In the genomic region with DNA sequence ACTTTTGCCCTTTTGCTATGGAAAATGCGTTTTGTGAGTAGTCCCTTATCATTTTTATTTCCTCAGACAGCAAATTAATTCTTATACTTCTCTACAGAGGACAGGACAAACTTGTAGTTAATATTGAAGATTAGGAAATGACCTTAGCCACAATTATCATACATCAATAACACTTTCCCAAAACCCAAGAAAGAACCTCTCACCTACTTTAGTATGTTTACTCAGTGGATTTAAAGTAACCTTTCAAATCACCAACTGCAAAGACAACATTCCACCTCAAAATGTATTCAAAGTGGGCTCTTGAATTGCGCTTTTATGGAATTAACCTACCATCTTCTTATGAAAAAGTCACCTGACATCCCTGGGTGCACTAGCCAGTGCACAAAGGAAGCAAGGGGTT, we compare ENCODE assay signal across 1 cellular context.
TF ChIP-seq lines count a peak whose summit lies in the region.

No MANE protein-coding gene starts in this region.

TF ChIP-seq in HepG2, 621 proteins besides CTCF, POLR2A, EP300 and RAD21 (continued from another document):
- TF ChIP-seq, protein P1, sequence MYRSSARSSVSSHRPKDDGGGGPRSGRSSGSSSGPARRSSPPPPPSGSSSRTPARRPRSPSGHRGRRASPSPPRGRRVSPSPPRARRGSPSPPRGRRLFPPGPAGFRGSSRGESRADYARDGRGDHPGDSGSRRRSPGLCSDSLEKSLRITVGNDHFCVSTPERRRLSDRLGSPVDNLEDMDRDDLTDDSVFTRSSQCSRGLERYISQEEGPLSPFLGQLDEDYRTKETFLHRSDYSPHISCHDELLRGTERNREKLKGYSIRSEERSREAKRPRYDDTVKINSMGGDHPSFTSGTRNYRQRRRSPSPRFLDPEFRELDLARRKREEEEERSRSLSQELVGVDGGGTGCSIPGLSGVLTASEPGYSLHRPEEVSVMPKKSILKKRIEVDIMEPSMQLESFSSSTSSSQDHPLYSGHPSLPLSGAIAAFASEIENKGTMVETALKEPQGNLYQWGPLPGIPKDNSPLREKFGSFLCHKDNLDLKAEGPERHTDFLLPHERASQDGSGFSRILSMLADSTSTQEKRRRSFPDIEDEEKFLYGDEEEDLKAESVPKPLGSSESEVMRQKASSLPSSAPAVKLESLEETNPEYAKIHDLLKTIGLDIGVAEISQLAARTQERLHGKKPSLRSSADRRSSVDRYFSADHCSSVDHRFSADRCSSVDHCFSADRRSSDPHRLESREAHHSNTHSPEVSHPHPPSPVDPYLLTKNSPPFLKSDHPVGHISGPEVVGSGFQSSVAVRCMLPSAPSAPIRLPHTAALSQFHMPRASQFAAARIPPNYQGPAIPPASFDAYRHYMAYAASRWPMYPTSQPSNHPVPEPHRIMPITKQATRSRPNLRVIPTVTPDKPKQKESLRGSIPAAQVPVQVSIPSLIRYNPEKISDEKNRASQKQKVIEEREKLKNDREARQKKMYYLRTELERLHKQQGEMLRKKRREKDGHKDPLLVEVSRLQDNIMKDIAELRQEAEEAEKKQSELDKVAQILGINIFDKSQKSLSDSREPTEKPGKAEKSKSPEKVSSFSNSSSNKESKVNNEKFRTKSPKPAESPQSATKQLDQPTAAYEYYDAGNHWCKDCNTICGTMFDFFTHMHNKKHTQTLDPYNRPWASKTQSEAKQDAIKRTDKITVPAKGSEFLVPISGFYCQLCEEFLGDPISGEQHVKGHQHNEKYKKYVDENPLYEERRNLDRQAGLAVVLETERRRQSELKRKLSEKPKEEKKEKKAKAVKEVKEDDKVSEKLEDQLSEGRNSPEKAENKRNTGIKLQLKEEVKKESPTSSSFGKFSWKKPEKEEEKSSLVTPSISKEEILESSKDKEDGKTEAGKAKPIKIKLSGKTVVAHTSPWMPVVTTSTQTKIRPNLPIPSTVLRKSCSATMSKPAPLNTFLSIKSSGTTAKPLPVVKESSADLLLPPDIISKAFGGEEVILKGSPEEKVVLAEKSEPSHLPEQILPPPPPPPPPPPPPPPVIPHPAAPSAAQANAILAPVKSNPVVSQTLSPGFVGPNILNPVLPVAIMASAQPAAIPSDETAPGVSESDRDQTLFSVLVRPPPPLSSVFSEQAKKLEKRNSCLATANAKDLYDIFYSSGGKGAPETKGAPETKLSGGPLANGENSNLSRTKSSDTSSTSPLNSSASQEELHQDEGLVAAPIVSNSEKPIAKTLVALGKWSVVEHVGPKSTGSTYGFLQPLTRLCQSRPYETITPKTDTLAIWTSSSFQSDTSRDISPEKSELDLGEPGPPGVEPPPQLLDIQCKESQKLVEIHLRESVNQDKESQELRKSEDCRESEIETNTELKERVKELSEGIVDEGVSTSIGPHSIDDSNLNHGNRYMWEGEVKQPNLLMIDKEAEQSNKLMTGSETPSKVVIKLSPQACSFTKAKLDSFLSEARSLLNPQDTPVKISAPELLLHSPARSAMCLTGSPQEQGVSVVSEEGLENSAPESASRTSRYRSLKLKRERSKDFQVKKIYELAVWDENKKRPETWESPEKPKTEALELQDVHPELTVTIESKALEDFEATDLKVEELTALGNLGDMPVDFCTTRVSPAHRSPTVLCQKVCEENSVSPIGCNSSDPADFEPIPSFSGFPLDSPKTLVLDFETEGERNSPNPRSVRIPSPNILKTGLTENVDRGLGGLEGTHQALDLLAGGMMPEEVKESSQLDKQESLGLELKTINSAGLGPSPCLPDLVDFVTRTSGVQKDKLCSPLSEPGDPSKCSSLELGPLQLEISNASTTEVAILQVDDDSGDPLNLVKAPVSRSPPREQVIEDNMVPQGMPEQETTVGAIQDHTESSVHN (CRISPR knock-in tag; IDR thresholded peaks at IDR 0.05), result no peak
